In genomic region chr2:131492418-131493198, GRCh38 we compare ENCODE assay signal across 8 cellular contexts. TPM values are rescaled to one million over a fixed set of nuclear protein-coding genes. Genes with fewer than 3 reads are reported as not detected.
DNase-seq lines count a peak whose midpoint lies in the region; ATAC-seq, FAIRE-seq and TF ChIP-seq lines count a peak whose summit lies in the region.

No MANE protein-coding gene starts in this region.

- H3K4me3 ChIP-seq in adipocyte (ENCODE audit: low read length), result peak overlapping the region; percentile 98
- peak overlapping the region; percentile 65 to 97 (median 84) for H3K4me3 ChIP-seq in heart left ventricle

- DNase-seq in GM12892 (ENCODE audit: insufficient read length) (peak; percentile 94), NCI-H1417 treated with DMSO at 0.1 percent for 48 hours (lab: John Stamatoyannopoulos, UW) (peak; percentile 76), SW 1271 (lab: John Stamatoyannopoulos, UW) (peak; percentile 91 to 93), adipocyte (ENCODE audit: low read depth) (peak; percentile 96), heart left ventricle (peak; percentile 92 to 96 (median 93)), pons (ENCODE audit: low spot score) (peak; percentile 91), type B pancreatic cell (ENCODE audit: extremely low spot score, unreplicated experiment) (peak; percentile 95)

- H3K9me3 ChIP-seq in adipocyte (ENCODE audit: control insufficient read depth, low read length) (no peaks in the 10 kb centered on the region), heart left ventricle (no peaks in the 10 kb centered on the region)

- H3K27me3 ChIP-seq in adipocyte (replicated peaks; ENCODE audit: control insufficient read depth, insufficient read depth, low read length) (no peaks in the 10 kb centered on the region), heart left ventricle (no peaks in the 10 kb centered on the region)

- H3K4me1 ChIP-seq in adipocyte (ENCODE audit: control insufficient read depth, insufficient read depth, low read length) (peaks cover 6% of the 10 kb centered on the region), heart left ventricle (peaks cover 2 to 63% (median 24%) of the 10 kb centered on the region in 12 donors)

- H3K9me3 Mint-ChIP-seq in type B pancreatic cell, result no peaks in the 10 kb centered on the region

- 0 to 1% (median 0%) methylated on average over 15 to 79 of the region's 79 CpGs for WGBS in heart left ventricle, 4 donors

- H3K9ac ChIP-seq in adipocyte (ENCODE audit: low read length), result peak overlapping the region; percentile 93

- TF ChIP-seq POLR2A in GM12892 (IDR thresholded peaks at IDR 0.05; ENCODE audit: low read depth, low read length), result peak; percentile 57
- peak in 1 of 2 donors; percentile 59 for TF ChIP-seq POLR2A in heart left ventricle (IDR thresholded peaks at IDR 0.05)

- peak overlapping the region; percentile 98 for H3K4me3 Mint-ChIP-seq in type B pancreatic cell

- H3K27me3 Mint-ChIP-seq in type B pancreatic cell, result no peaks in the 10 kb centered on the region

- TF ChIP-seq CTCF in heart left ventricle (IDR thresholded peaks at IDR 0.05) (peak; percentile 56 to 87 (median 75)), type B pancreatic cell (conservative IDR thresholded peaks at IDR 0.05) (peak; percentile 84)

- H3K36me3 Mint-ChIP-seq in type B pancreatic cell, result no peaks in the 10 kb centered on the region

- peak; percentile 69 for ATAC-seq in HG02840 (IDR thresholded peaks at IDR 0.05; ENCODE audit: low FRiP score, unreplicated experiment)
- ATAC-seq in heart left ventricle, result peak; percentile 86 to 96 (median 88)

- H3K27ac ChIP-seq in heart left ventricle, result peak overlapping the region; percentile 82 to 96 (median 88)

- H3K4me1 Mint-ChIP-seq in type B pancreatic cell (ENCODE audit: unreplicated experiment), result peaks cover 4% of the 10 kb centered on the region

- intact Hi-C loops in heart left ventricle (cut with DNase I), result loop anchor here in 4 of 10 donors (5.0 to 10.0 kb wide), 4 partner anchors 78 to 338 kb away; no protein-coding TSS in a partner anchor

- H3K27ac Mint-ChIP-seq in type B pancreatic cell, result peak overlapping the region; percentile 98

- H3K36me3 ChIP-seq in adipocyte (ENCODE audit: control insufficient read depth, insufficient read depth, low read length, severe bottlenecking) (no peaks in the 10 kb centered on the region), heart left ventricle (peaks cover 0 to 8% (median 4%) of the 10 kb centered on the region in 9 donors)

- peak; percentile 97 for FAIRE-seq in GM12892 (lab: Jason Lieb, UNC)

RNA-seq across cellular contexts. Expression of gene MZT2A, which starts 0.4 kb away (rescaled TPM):
- 32.4 TPM for polyA plus RNA-seq in GM12892 (2012; ENCODE audit: missing spikeins)
- total RNA-seq in heart left ventricle, result 100 to 1,000 TPM; 112 to 438 (median 192) TPM
- polyA plus RNA-seq in heart left ventricle, result 100 to 1,000 TPM; 263 to 345 TPM
- 94.9 and 117 TPM in 2 replicates for total RNA-seq in type B pancreatic cell (ENCODE audit: low replicate concordance)

RNA-seq across cellular contexts. Expression of gene TUBA3D, which starts 16.7 kb away (rescaled TPM):
- 0.74 TPM for polyA plus RNA-seq in GM12892 (2012; ENCODE audit: missing spikeins)
- total RNA-seq in heart left ventricle, result 100 to 1,000 TPM in 4 of 9 donors, 10 to 100 TPM in 2, 1 to 10 TPM in 3; 5.5 to 835 (median 94.9) TPM
- polyA plus RNA-seq in heart left ventricle, result 100 to 1,000 TPM; 106 to 831 TPM
- not detected in 2 replicates for total RNA-seq in type B pancreatic cell (ENCODE audit: low replicate concordance)

RNA-seq across cellular contexts. Expression of gene CCDC74A, which starts 35.1 kb away (rescaled TPM):
- 42.7 TPM for polyA plus RNA-seq in GM12892 (2012; ENCODE audit: missing spikeins)
- total RNA-seq in heart left ventricle (1 to 10 TPM in 6 of 9 donors, under 1 TPM in 3; 0.46 to 2.7 (median 1.6) TPM), type B pancreatic cell (ENCODE audit: low replicate concordance) (19.9 and 26.0 TPM in 2 replicates)
- polyA plus RNA-seq in heart left ventricle, result 1 to 10 TPM; 1.0 to 1.1 TPM

Comparison
In these comparisons a context has a peak if more than half of its experiments do, and no peak if none do; other contexts are left out.
1. Peak in every context shown above with its lines: DNase-seq, ATAC-seq, H3K4me3 ChIP-seq and H3K27ac ChIP-seq.